In the genomic region with DNA sequence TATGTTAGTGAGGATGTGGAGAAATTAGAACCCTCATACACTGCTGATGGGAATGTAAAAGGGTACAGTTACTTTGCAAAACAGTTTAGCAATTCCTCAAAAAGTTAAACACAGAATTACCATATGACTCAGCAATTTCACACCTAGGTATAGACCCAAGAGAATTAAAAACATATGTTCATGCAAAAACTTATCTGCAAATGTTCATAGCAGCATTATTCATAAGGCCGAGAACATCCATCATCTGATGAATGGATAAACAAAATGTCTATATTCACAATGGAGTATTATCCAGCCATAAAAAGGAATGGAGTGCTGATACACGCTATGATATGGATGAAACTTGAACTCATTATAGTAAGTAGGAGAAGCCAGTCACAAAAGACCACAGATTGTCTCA, we compare ENCODE assay signal across 19 cellular contexts. TPM values are rescaled to one million over a fixed set of nuclear protein-coding genes. Genes with fewer than 3 reads are reported as not detected.
DNase-seq lines count a peak whose midpoint lies in the region; ATAC-seq and TF ChIP-seq lines count a peak whose summit lies in the region.
"Had no signal": no experiment of that assay in that cellular context is flagged by ENCODE, and none has a peak within 500 bp of the region (broad histone marks: within the 10 kb centered on the region; RNA-seq: fewer than 3 reads in every experiment).

No MANE protein-coding gene starts in this region.

- TF ChIP-seq CTCF in GM23338 (conservative IDR thresholded peaks at IDR 0.05; ENCODE audit: low read depth in 2 of 2) (no peak), foreskin fibroblast (IDR thresholded peaks at IDR 0.05; ENCODE audit: low read depth, low read length) (no peak), RWPE1 (conservative IDR thresholded peaks at IDR 0.05; ENCODE audit: low read depth) (no peak)

- no peaks in the 10 kb centered on the region for H3K27me3 Mint-ChIP-seq in activated CD4-positive, alpha-beta memory T cell treated with anti-CD3 and anti-CD28 coated beads for 36 hours
- H3K27me3 Mint-ChIP-seq in activated CD4-positive, alpha-beta memory T cell treated with anti-CD3 and anti-CD28 coated beads, Interleukin-2, amount 10 ng/mL, durations not matched to agents 7 days and 5 days = no peaks in the 10 kb centered on the region
- peaks cover 5% of the 10 kb centered on the region for H3K27me3 Mint-ChIP-seq in GM23338 (ENCODE audit: insufficient read depth, low read depth, poor library complexity)
- H3K27me3 Mint-ChIP-seq: activated CD4-positive, alpha-beta T cell treated with anti-CD3 and anti-CD28 coated beads, Interleukin-2, amount 10 ng/mL, durations not matched to agents 24 days and 14 days; effector memory CD8-positive, alpha-beta T cell had no signal

- H2AFZ ChIP-seq in GM23338 = no peak overlapping the region

- no peak overlapping the region for H3K4me2 ChIP-seq in GM23338

- H3K4me3 ChIP-seq in GM23338 (no peak overlapping the region), foreskin fibroblast (ENCODE audit: low read depth in 1 of 2, low read length in 2 of 2) (no peak overlapping the region)
- H3K4me3 ChIP-seq: sigmoid colon had no signal

- peaks cover 52% of the 10 kb centered on the region for H3K36me3 Mint-ChIP-seq in activated CD4-positive, alpha-beta memory T cell treated with anti-CD3 and anti-CD28 coated beads for 36 hours
- peaks cover 66% of the 10 kb centered on the region for H3K36me3 Mint-ChIP-seq in activated CD4-positive, alpha-beta memory T cell treated with anti-CD3 and anti-CD28 coated beads, Interleukin-2, amount 10 ng/mL, durations not matched to agents 7 days and 5 days (ENCODE audit: low read depth)
- peaks cover 84% of the 10 kb centered on the region for H3K36me3 Mint-ChIP-seq in GM23338 (ENCODE audit: low read depth)

- no peaks in the 10 kb centered on the region for H3K9me2 ChIP-seq in GM23338 (ENCODE audit: insufficient read depth)

- H3K27me3 ChIP-seq in GM23338 (ENCODE audit: insufficient read depth) = no peaks in the 10 kb centered on the region
- H3K27me3 ChIP-seq: sigmoid colon had no signal

- no peak for DNase-seq in activated CD4-positive, alpha-beta memory T cell treated with anti-CD3 and anti-CD28 coated beads for 36 hours
- DNase-seq in activated CD4-positive, alpha-beta memory T cell treated with anti-CD3 and anti-CD28 coated beads, Interleukin-2, amount 10 ng/mL, durations not matched to agents 7 days and 5 days = no peak
- no peak for DNase-seq in GM23338 (ENCODE audit: low spot score)
- DNase-seq in amniotic stem cell (lab: John Stamatoyannopoulos, UW) = peak; percentile 17
- peak; percentile 65 to 79 for DNase-seq in foreskin fibroblast
- DNase-seq in left ventricle myocardium superior = no peak
- DNase-seq in RWPE1 (ENCODE audit: low spot score) = no peak
- no peak for DNase-seq in NCI-H146 (lab: John Stamatoyannopoulos, UW)
- DNase-seq: activated CD4-positive, alpha-beta T cell treated with anti-CD3 and anti-CD28 coated beads, Interleukin-2, amount 10 ng/mL, durations not matched to agents 24 days and 14 days; anterior cingulate cortex; effector memory CD8-positive, alpha-beta T cell; KBM-7; NCI-H1092; NCI-H69; occipital lobe; sigmoid colon; stimulated activated CD4-positive, alpha-beta T cell treated with anti-CD3 and anti-CD28 coated beads, Interleukin-1b, Interleukin-23, amount 100 ng/mL, for 48 hours had no signal

- no peaks in the 10 kb centered on the region for H3K79me2 ChIP-seq in GM23338 (replicated peaks; ENCODE audit: insufficient read depth)

- H3K36me3 ChIP-seq in GM23338 (ENCODE audit: insufficient read depth) = peaks cover 40% of the 10 kb centered on the region

- CTCF ChIA-PET in activated CD4-positive, alpha-beta memory T cell treated with anti-CD3 and anti-CD28 coated beads for 36 hours (lab: Charles Lee) = no interaction called here
- CTCF ChIA-PET in activated CD4-positive, alpha-beta memory T cell treated with anti-CD3 and anti-CD28 coated beads, Interleukin-2, amount 10 ng/mL, durations not matched to agents 7 days and 5 days (lab: Charles Lee) = no interaction called here
- CTCF ChIA-PET in RWPE1 (lab: Yijun Ruan, JAX) = no interaction called here

- peaks cover 22% of the 10 kb centered on the region for H4K20me1 ChIP-seq in GM23338 (replicated peaks; ENCODE audit: insufficient read depth)

- H3K27ac ChIP-seq in GM23338 (ENCODE audit: low read depth) (0 out of 2 replicates have a peak overlapping the region, but pooled peaks have one; percentile 45), RWPE1 (no peak overlapping the region)
- H3K27ac ChIP-seq: sigmoid colon had no signal

- ATAC-seq in GM23338 = no peak
- ATAC-seq in left ventricle myocardium superior = no peak
- ATAC-seq: effector memory CD8-positive, alpha-beta T cell had no signal

- peaks cover 9% of the 10 kb centered on the region for H3K4me1 Mint-ChIP-seq in activated CD4-positive, alpha-beta memory T cell treated with anti-CD3 and anti-CD28 coated beads for 36 hours (ENCODE audit: low read depth)
- peaks cover 5% of the 10 kb centered on the region for H3K4me1 Mint-ChIP-seq in activated CD4-positive, alpha-beta memory T cell treated with anti-CD3 and anti-CD28 coated beads, Interleukin-2, amount 10 ng/mL, durations not matched to agents 7 days and 5 days
- H3K4me1 Mint-ChIP-seq in GM23338 = peaks cover 3% of the 10 kb centered on the region; the same call in 1 of the 3 replicates

- H3K4me1 ChIP-seq in GM23338 (ENCODE audit: insufficient read depth) = no peaks in the 10 kb centered on the region
- H3K4me1 ChIP-seq: sigmoid colon had no signal

- no peaks in the 10 kb centered on the region for H3K9me3 Mint-ChIP-seq in activated CD4-positive, alpha-beta memory T cell treated with anti-CD3 and anti-CD28 coated beads for 36 hours
- no peaks in the 10 kb centered on the region for H3K9me3 Mint-ChIP-seq in activated CD4-positive, alpha-beta memory T cell treated with anti-CD3 and anti-CD28 coated beads, Interleukin-2, amount 10 ng/mL, durations not matched to agents 7 days and 5 days
- H3K9me3 Mint-ChIP-seq in GM23338 = no peaks in the 10 kb centered on the region; the same call in 2 of the 3 replicates
- H3K9me3 Mint-ChIP-seq: activated CD4-positive, alpha-beta T cell treated with anti-CD3 and anti-CD28 coated beads, Interleukin-2, amount 10 ng/mL, durations not matched to agents 24 days and 14 days; effector memory CD8-positive, alpha-beta T cell had no signal

- H3K4me3 Mint-ChIP-seq in activated CD4-positive, alpha-beta memory T cell treated with anti-CD3 and anti-CD28 coated beads for 36 hours = no peak overlapping the region
- H3K4me3 Mint-ChIP-seq in activated CD4-positive, alpha-beta memory T cell treated with anti-CD3 and anti-CD28 coated beads, Interleukin-2, amount 10 ng/mL, durations not matched to agents 7 days and 5 days = no peak overlapping the region
- no peak overlapping the region for H3K4me3 Mint-ChIP-seq in GM23338
- H3K4me3 Mint-ChIP-seq: activated CD4-positive, alpha-beta T cell treated with anti-CD3 and anti-CD28 coated beads, Interleukin-2, amount 10 ng/mL, durations not matched to agents 24 days and 14 days; effector memory CD8-positive, alpha-beta T cell had no signal

- POLR2A ChIA-PET in activated CD4-positive, alpha-beta memory T cell treated with anti-CD3 and anti-CD28 coated beads for 36 hours (lab: Charles Lee) = no interaction called here
- POLR2A ChIA-PET in activated CD4-positive, alpha-beta memory T cell treated with anti-CD3 and anti-CD28 coated beads, Interleukin-2, amount 10 ng/mL, durations not matched to agents 7 days and 5 days (lab: Charles Lee) = no interaction called here
- POLR2A ChIA-PET in RWPE1 (lab: Yijun Ruan, JAX; ENCODE audit: low non-redundant PET) = no interaction called here

- intact Hi-C loops in activated CD4-positive, alpha-beta memory T cell treated with anti-CD3 and anti-CD28 coated beads for 36 hours (cut with micrococcal nuclease) = no loop called here
- intact Hi-C loops in left ventricle myocardium superior (cut with micrococcal nuclease) = no loop called here

- H3K27ac Mint-ChIP-seq in activated CD4-positive, alpha-beta memory T cell treated with anti-CD3 and anti-CD28 coated beads for 36 hours = peak overlapping the region; percentile 67
- H3K27ac Mint-ChIP-seq in activated CD4-positive, alpha-beta memory T cell treated with anti-CD3 and anti-CD28 coated beads, Interleukin-2, amount 10 ng/mL, durations not matched to agents 7 days and 5 days = no peak overlapping the region
- peak overlapping the region; percentile 83; the same call in 1 of the 2 replicates for H3K27ac Mint-ChIP-seq in GM23338

- H3F3A ChIP-seq in GM23338 (replicated peaks; ENCODE audit: low read depth) = no peaks in the 10 kb centered on the region

TF ChIP-seq in GM23338, 12 proteins besides CTCF, POLR2A, EP300 and RAD21 (continues in another document):
- TF ChIP-seq ZNF331 (CRISPR knock-in tag; IDR thresholded peaks at IDR 0.05; ENCODE audit: low read depth) (no peak), NANOG (IDR thresholded peaks at IDR 0.05; ENCODE audit: borderline replicate concordance) (no peak)

RNA-seq across cellular contexts. Expression of a gene that starts 10.3 kb away (rescaled TPM):
- total RNA-seq in activated CD4-positive, alpha-beta memory T cell treated with anti-CD3 and anti-CD28 coated beads for 36 hours = 10 to 100 TPM; 95.3 to 95.6 TPM
- 10 to 100 TPM; 84.0 to 88.8 TPM for total RNA-seq in activated CD4-positive, alpha-beta memory T cell treated with anti-CD3 and anti-CD28 coated beads, Interleukin-2, amount 10 ng/mL, durations not matched to agents 7 days and 5 days
- total RNA-seq in GM23338 (2014; rRNA removed; shearing (Covaris generic)) = 108 and 132 TPM in 2 replicates
- 106 and 109 TPM in 2 replicates for polyA plus RNA-seq in GM23338 (2016; fragmentation: Nextera tagmentation; extraction: Ambion mirVana)
- total RNA-seq in left ventricle myocardium superior = 54.9 TPM

RNA-seq across cellular contexts. Expression of a gene that starts 17.8 kb away (rescaled TPM):
- under 1 TPM in 1 of 2 experiments, not detected in 1; 0.73 TPM for total RNA-seq in activated CD4-positive, alpha-beta memory T cell treated with anti-CD3 and anti-CD28 coated beads for 36 hours
- under 1 TPM; 0.91 to 0.95 TPM for total RNA-seq in activated CD4-positive, alpha-beta memory T cell treated with anti-CD3 and anti-CD28 coated beads, Interleukin-2, amount 10 ng/mL, durations not matched to agents 7 days and 5 days
- total RNA-seq in GM23338 (2014; rRNA removed; shearing (Covaris generic)) = not detected in 2 replicates
- 0.52 and 0.78 TPM in 2 replicates for polyA plus RNA-seq in GM23338 (2016; fragmentation: Nextera tagmentation; extraction: Ambion mirVana)
- not detected for total RNA-seq in left ventricle myocardium superior
- total RNA-seq: G401, occipital lobe, urinary bladder had no signal

Comparison
In these comparisons a context has a peak if more than half of its experiments do, and no peak if none do; other contexts are left out.
1. DNase-seq: peak in amniotic stem cell (single experiment) and foreskin fibroblast (2 of 2); none in activated CD4-positive, alpha-beta memory T cell treated with anti-CD3 and anti-CD28 coated beads for 36 hours (single experiment), activated CD4-positive, alpha-beta memory T cell treated with anti-CD3 and anti-CD28 coated beads, Interleukin-2, amount 10 ng/mL, durations not matched to agents 7 days and 5 days (single experiment), GM23338 (single experiment), left ventricle myocardium superior (single experiment), RWPE1 (single experiment) and NCI-H146 (single experiment).